ENCODE assay signal across 17 cellular contexts in the genomic region with DNA sequence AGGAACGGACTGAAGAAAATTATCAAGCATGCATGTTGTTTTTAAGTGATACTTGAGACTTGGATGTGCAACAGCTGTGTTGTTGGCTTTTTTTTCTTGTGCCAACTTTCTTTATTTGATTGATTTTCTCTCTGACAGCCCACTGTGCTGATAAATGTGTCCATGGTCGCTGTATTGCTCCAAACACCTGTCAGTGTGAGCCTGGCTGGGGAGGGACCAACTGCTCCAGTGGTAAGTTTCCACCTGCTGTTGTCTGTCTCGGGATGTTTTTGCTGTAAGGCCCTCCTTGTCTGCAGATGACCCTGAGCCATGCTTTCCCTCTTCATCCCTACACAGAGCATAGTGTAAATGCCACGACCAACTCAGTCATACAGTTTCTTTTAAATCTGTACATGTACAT.
A peak's percentile ranks its signal among the peaks of the same experiment; 100 is the strongest.
DNase-seq lines count a peak whose midpoint lies in the region; ATAC-seq, FAIRE-seq and TF ChIP-seq lines count a peak whose summit lies in the region.
"Had no signal": no experiment of that assay in that cellular context is flagged by ENCODE, and none has a peak within 500 bp of the region (broad histone marks: within the 10 kb centered on the region; RNA-seq: fewer than 3 reads in every experiment).

No MANE protein-coding gene starts in this region.

- no peaks in the 10 kb centered on the region for H3K79me1 ChIP-seq in H1 (ENCODE audit: low read depth, low read length)

- peaks cover 0 to 10% (median 1%) of the 10 kb centered on the region in 4 experiments; a peak in 3 of 8 replicates for H3K36me3 ChIP-seq in H1 (ENCODE audit: control insufficient read depth in 2 of 4, insufficient read depth in 4 of 4, low read length in 3 of 4)

- no peak overlapping the region for H3K4me3 ChIP-seq in H1 (ENCODE audit: extremely low read depth in 1 of 4, insufficient read depth in 2 of 4, low read depth in 3 of 4, low read length in 4 of 4)

- peaks cover 0 to 7% (median 0%) of the 10 kb centered on the region in 4 experiments; a peak in 1 of 7 replicates for H3K4me1 ChIP-seq in H1 (replicated peaks in 1 of 4; ENCODE audit: control insufficient read depth in 3 of 4, insufficient read depth in 4 of 4, low read length in 3 of 4)

- no peak overlapping the region for H3K27ac ChIP-seq in H1 (ENCODE audit: low read depth, low read length)

- no peaks in the 10 kb centered on the region for H3K23me2 ChIP-seq in H1 (ENCODE audit: low read depth, low read length)

- ATAC-seq in HG03457 (IDR thresholded peaks at IDR 0.05; ENCODE audit: unreplicated experiment): no peak

- CTCF ChIA-PET in H1 (lab: Charles Lee; ENCODE audit: partially characterized antibody): no interaction called here

- no peak overlapping the region for H2BK20ac ChIP-seq in H1 (ENCODE audit: low read length)

- no peak overlapping the region for H2AFZ ChIP-seq in H1 (ENCODE audit: low read length)

- no peak overlapping the region for H4K91ac ChIP-seq in H1 (replicated peaks; ENCODE audit: insufficient read length, low read length)

- no peak overlapping the region for H2BK15ac ChIP-seq in H1 (ENCODE audit: low read length)

- no peak overlapping the region for H3K4ac ChIP-seq in H1 (replicated peaks; ENCODE audit: insufficient read length, low read depth, low read length)

- POLR2A ChIA-PET in H1 (lab: Charles Lee; ENCODE audit: partially characterized antibody): no interaction called here

- H3K4me2 ChIP-seq in H1 (ENCODE audit: insufficient read depth in 1 of 2, low read depth in 2 of 2, low read length in 2 of 2): no peak overlapping the region
- H3K4me2 ChIP-seq: SK-N-SH had no signal

- no peak for TF ChIP-seq EP300 in H1 (IDR thresholded peaks at IDR 0.05; ENCODE audit: borderline replicate concordance in 1 of 2, low read depth in 2 of 2, low read length in 2 of 2)

- no peak for TF ChIP-seq RAD21 in H1 (IDR thresholded peaks at IDR 0.05 in 1 of 2, conservative IDR thresholded peaks at IDR 0.05 in 1 of 2; ENCODE audit: low read depth in 2 of 2, low read length in 2 of 2)

- H3K14ac ChIP-seq in H1 (ENCODE audit: insufficient read length): no peak overlapping the region

- H2BK120ac ChIP-seq in H1 (replicated peaks; ENCODE audit: low read depth, low read length): no peak overlapping the region

- H4K20me1 ChIP-seq in H1 (replicated peaks in 1 of 2; ENCODE audit: control insufficient read depth in 1 of 2, insufficient read depth in 2 of 2, low read length in 2 of 2): no peaks in the 10 kb centered on the region

- peaks cover 0 to 8% of the 10 kb centered on the region in 2 experiments; a peak in 1 of 4 replicates for H3K9me3 ChIP-seq in H1 (ENCODE audit: insufficient read depth in 2 of 2, low read depth in 1 of 2, low read length in 1 of 2)
- H3K9me3 ChIP-seq: SK-N-SH had no signal

- TF ChIP-seq CTCF in H1 (IDR thresholded peaks at IDR 0.05; ENCODE audit: control extremely low read depth in 1 of 3, insufficient read depth in 1 of 3, low read depth in 1 of 3, low read length in 3 of 3): no peak

- FAIRE-seq in H1 (lab: Jason Lieb, UNC): peak; percentile 13

- no peak for TF ChIP-seq POLR2A in H1 (IDR thresholded peaks at IDR 0.05; ENCODE audit: control extremely low read depth in 1 of 2, low read depth in 2 of 2, low read length in 2 of 2)

- no peak overlapping the region for H2AK5ac ChIP-seq in H1 (ENCODE audit: low read depth, low read length)

- H4K5ac ChIP-seq in H1 (ENCODE audit: insufficient read length, low read depth, low read length): no peak overlapping the region

- H3K56ac ChIP-seq in H1 (replicated peaks; ENCODE audit: insufficient read length, low read depth, low read length): no peak overlapping the region

- no peak overlapping the region for H4K8ac ChIP-seq in H1 (ENCODE audit: extremely low read depth, insufficient read depth, low read length)

- H3K23ac ChIP-seq in H1 (ENCODE audit: insufficient read length): no peak overlapping the region

- WGBS in H1 (ENCODE audit: extremely low coverage in 1 of 2, insufficient coverage in 1 of 2, insufficient read length in 1 of 2, insufficient replicate concordance in 2 of 2, low coverage in 1 of 2, low lambda C conversion rate in 2 of 2, missing lambda C conversion rate in 1 of 2), 2 experiments: 86% methylated on average over 4 of the region's 4 CpGs; no CpG with 5 or more reads in 1 of the 2 experiments

- DNase-seq in NCI-H82 (lab: John Stamatoyannopoulos, UW): peak; percentile 73
- DNase-seq in NCI-H82 treated with DMSO at 0.1 percent for 48 hours (lab: John Stamatoyannopoulos, UW; ENCODE audit: unreplicated experiment): no peak
- DNase-seq in NCI-H524 treated with DMSO at 0.1 percent for 48 hours (lab: John Stamatoyannopoulos, UW): peak; percentile 87
- no peak for DNase-seq in H1 (ENCODE audit: low read depth in 1 of 2, low spot score in 2 of 2)
- no peak for DNase-seq in AML-193 (lab: John Stamatoyannopoulos, UW)
- DNase-seq in UCSD-AML1 (lab: John Stamatoyannopoulos, UW; ENCODE audit: unreplicated experiment): no peak
- DNase-seq: CD4-positive, alpha-beta T cell; EL; KBM-7; NCI-H1092; NCI-H187 treated with DMSO at 0.1 percent for 48 hours; NCI-H226; NK-92 treated with Interleukin-12 subunit alpha and Interleukin-12 subunit beta, amount 100 ng/mL, for 24 hours; OCI-M1; SK-N-SH; T-helper 1 cell had no signal

- no peak overlapping the region for H2BK5ac ChIP-seq in H1 (ENCODE audit: low read depth, low read length)

- no peaks in the 10 kb centered on the region for H3K27me3 ChIP-seq in H1 (replicated peaks in 1 of 4; ENCODE audit: control insufficient read depth in 3 of 4, extremely low read depth in 1 of 4, insufficient read depth in 3 of 4, low read length in 3 of 4)

- H3K79me2 ChIP-seq in H1 (ENCODE audit: control insufficient read depth in 1 of 2, insufficient read depth in 2 of 2, low read length in 2 of 2): no peaks in the 10 kb centered on the region; a peak in 1 of 4 replicates

- no peak overlapping the region for H3K9ac ChIP-seq in H1 (replicated peaks in 1 of 4; ENCODE audit: extremely low read depth in 1 of 4, low read depth in 3 of 4, low read length in 3 of 4)
- H3K9ac ChIP-seq: SK-N-SH had no signal

- H2BK12ac ChIP-seq in H1 (ENCODE audit: low read depth, low read length): no peak overlapping the region

- no peak overlapping the region for H3K18ac ChIP-seq in H1 (ENCODE audit: extremely low read depth, low read length)

TF ChIP-seq in H1, 55 proteins besides CTCF, POLR2A, EP300 and RAD21:
- no peak for TF ChIP-seq YY1 (IDR thresholded peaks at IDR 0.05; ENCODE audit: low read depth, low read length)
- TF ChIP-seq CBX8 (IDR thresholded peaks at IDR 0.05; ENCODE audit: borderline replicate concordance, low read depth, low read length): no peak
- TF ChIP-seq HDAC2 (IDR thresholded peaks at IDR 0.05; ENCODE audit: borderline replicate concordance in 1 of 2, low read depth in 2 of 2, low read length in 2 of 2): no peak
- TF ChIP-seq ZNF274 (IDR thresholded peaks at IDR 0.05; ENCODE audit: borderline replicate concordance, extremely low read depth, low read length): no peak
- TF ChIP-seq CEBPB (IDR thresholded peaks at IDR 0.05; ENCODE audit: low read depth, low read length): no peak
- no peak for TF ChIP-seq NRF1 (IDR thresholded peaks at IDR 0.05; ENCODE audit: low read depth, low read length)
- no peak for TF ChIP-seq JUN (IDR thresholded peaks at IDR 0.05; ENCODE audit: low read depth, low read length)
- TF ChIP-seq KDM1A (IDR thresholded peaks at IDR 0.05; ENCODE audit: borderline replicate concordance, low read length): no peak

Comparison
In these comparisons a context has a peak if more than half of its experiments do, and no peak if none do; other contexts are left out.
1. DNase-seq: peak in NCI-H82 (single experiment) and NCI-H524 treated with DMSO at 0.1 percent for 48 hours (single experiment); none in NCI-H82 treated with DMSO at 0.1 percent for 48 hours (single experiment), H1 (0 of 2), AML-193 (0 of 2) and UCSD-AML1 (single experiment).